ENCODE assay signal across 1 cellular context in genomic region chr2:172098287-172098649, GRCh38.
TF ChIP-seq lines count a peak whose summit lies in the region.

No MANE protein-coding gene starts in this region.

TF ChIP-seq in K562, 482 proteins besides CTCF, POLR2A, EP300 and RAD21 (continued from another document):
- TF ChIP-seq, protein P1, sequence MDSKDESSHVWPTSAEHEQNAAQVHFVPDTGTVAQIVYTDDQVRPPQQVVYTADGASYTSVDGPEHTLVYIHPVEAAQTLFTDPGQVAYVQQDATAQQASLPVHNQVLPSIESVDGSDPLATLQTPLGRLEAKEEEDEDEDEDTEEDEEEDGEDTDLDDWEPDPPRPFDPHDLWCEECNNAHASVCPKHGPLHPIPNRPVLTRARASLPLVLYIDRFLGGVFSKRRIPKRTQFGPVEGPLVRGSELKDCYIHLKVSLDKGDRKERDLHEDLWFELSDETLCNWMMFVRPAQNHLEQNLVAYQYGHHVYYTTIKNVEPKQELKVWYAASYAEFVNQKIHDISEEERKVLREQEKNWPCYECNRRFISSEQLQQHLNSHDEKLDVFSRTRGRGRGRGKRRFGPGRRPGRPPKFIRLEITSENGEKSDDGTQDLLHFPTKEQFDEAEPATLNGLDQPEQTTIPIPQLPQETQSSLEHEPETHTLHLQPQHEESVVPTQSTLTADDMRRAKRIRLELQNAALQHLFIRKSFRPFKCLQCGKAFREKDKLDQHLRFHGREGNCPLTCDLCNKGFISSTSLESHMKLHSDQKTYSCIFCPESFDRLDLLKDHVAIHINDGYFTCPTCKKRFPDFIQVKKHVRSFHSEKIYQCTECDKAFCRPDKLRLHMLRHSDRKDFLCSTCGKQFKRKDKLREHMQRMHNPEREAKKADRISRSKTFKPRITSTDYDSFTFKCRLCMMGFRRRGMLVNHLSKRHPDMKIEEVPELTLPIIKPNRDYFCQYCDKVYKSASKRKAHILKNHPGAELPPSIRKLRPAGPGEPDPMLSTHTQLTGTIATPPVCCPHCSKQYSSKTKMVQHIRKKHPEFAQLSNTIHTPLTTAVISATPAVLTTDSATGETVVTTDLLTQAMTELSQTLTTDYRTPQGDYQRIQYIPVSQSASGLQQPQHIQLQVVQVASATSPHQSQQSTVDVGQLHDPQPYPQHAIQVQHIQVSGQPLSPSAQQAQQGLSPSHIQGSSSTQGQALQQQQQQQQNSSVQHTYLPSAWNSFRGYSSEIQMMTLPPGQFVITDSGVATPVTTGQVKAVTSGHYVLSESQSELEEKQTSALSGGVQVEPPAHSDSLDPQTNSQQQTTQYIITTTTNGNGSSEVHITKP (IDR thresholded peaks at IDR 0.05; ENCODE audit: partially characterized antibody) = peak; percentile 24
- no peak for TF ChIP-seq ZNF76 (CRISPR knock-in tag; IDR thresholded peaks at IDR 0.05; ENCODE audit: borderline replicate concordance)
- no peak for TF ChIP-seq REST (CRISPR knock-in tag; IDR thresholded peaks at IDR 0.05; ENCODE audit: low read depth)
- TF ChIP-seq ESRRA (IDR thresholded peaks at IDR 0.05; ENCODE audit: borderline replicate concordance, low read depth) = 0 out of 2 replicates have a peak, but pooled peaks have one; percentile 52
- TF ChIP-seq ZNF507 (tag; conservative IDR thresholded peaks at IDR 0.05) = no peak
- TF ChIP-seq GTF2B (IDR thresholded peaks at IDR 0.05; ENCODE audit: extremely low read depth, insufficient read length) = no peak
- TF ChIP-seq COPS2 (conservative IDR thresholded peaks at IDR 0.05) = no peak
- TF ChIP-seq, protein P2, sequence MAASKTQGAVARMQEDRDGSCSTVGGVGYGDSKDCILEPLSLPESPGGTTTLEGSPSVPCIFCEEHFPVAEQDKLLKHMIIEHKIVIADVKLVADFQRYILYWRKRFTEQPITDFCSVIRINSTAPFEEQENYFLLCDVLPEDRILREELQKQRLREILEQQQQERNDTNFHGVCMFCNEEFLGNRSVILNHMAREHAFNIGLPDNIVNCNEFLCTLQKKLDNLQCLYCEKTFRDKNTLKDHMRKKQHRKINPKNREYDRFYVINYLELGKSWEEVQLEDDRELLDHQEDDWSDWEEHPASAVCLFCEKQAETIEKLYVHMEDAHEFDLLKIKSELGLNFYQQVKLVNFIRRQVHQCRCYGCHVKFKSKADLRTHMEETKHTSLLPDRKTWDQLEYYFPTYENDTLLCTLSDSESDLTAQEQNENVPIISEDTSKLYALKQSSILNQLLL (CRISPR knock-in tag; IDR thresholded peaks at IDR 0.05; ENCODE audit: borderline replicate concordance) = no peak
- 0 out of 4 replicates have a peak, but pooled peaks of 1 of the 2 experiments have one; percentile 60 for TF ChIP-seq FOXA3 (CRISPR knock-in tag; conservative IDR thresholded peaks at IDR 0.05 in 1 of 2, IDR thresholded peaks at IDR 0.05 in 1 of 2)
- TF ChIP-seq ZNF740 (CRISPR knock-in tag; IDR thresholded peaks at IDR 0.05) = peak; percentile 81; the same call in 1 of the 2 replicates
- peak in 1 of 2 experiments; percentile 39; a peak in 1 of 4 replicates for TF ChIP-seq ZNF740 (tag; IDR thresholded peaks at IDR 0.05)
- TF ChIP-seq JUND (IDR thresholded peaks at IDR 0.05; ENCODE audit: borderline replicate concordance, low read depth, low read length) = no peak
- TF ChIP-seq JUND (tag; IDR thresholded peaks at IDR 0.05; ENCODE audit: borderline replicate concordance, low read depth, low read length) = no peak
- no peak for TF ChIP-seq FOXP1 (CRISPR knock-in tag; IDR thresholded peaks at IDR 0.05)
- TF ChIP-seq KDM1A (IDR thresholded peaks at IDR 0.05) = 0 out of 4 replicates have a peak, but pooled peaks of 1 of the 2 experiments have one; percentile 4
- no peak for TF ChIP-seq CBX3 (IDR thresholded peaks at IDR 0.05; ENCODE audit: borderline replicate concordance in 1 of 2, low read length in 2 of 2)
- TF ChIP-seq CBX1 (IDR thresholded peaks at IDR 0.05; ENCODE audit: low read depth) = peak; percentile 12; the same call in 1 of the 2 replicates
- no peak for TF ChIP-seq SMAD1 (IDR thresholded peaks at IDR 0.05; ENCODE audit: low read depth, low read length, partially characterized antibody)
- no peak for TF ChIP-seq HSF4 (CRISPR knock-in tag; IDR thresholded peaks at IDR 0.05; ENCODE audit: borderline replicate concordance)
- no peak for TF ChIP-seq TRIM28 (IDR thresholded peaks at IDR 0.05)
- TF ChIP-seq ARID4B (CRISPR knock-in tag; IDR thresholded peaks at IDR 0.05) = 0 out of 2 replicates have a peak, but pooled peaks have one; percentile 8
- no peak for TF ChIP-seq XRCC4 (IDR thresholded peaks at IDR 0.05; ENCODE audit: extremely low read depth, insufficient read depth, insufficient read length)
- TF ChIP-seq RHOXF2B (CRISPR knock-in tag; conservative IDR thresholded peaks at IDR 0.05) = no peak
- TF ChIP-seq NR4A1 (CRISPR knock-in tag; IDR thresholded peaks at IDR 0.05) = no peak
- TF ChIP-seq NR4A1 (tag; IDR thresholded peaks at IDR 0.05) = no peak
- TF ChIP-seq ZFP36 (IDR thresholded peaks at IDR 0.05; ENCODE audit: low read depth, low read length, partially characterized antibody) = peak; percentile 32
- no peak for TF ChIP-seq NFIX (CRISPR knock-in tag; IDR thresholded peaks at IDR 0.05; ENCODE audit: low read depth)
- TF ChIP-seq THAP7 (CRISPR knock-in tag; IDR thresholded peaks at IDR 0.05) = no peak
- TF ChIP-seq, protein P3, sequence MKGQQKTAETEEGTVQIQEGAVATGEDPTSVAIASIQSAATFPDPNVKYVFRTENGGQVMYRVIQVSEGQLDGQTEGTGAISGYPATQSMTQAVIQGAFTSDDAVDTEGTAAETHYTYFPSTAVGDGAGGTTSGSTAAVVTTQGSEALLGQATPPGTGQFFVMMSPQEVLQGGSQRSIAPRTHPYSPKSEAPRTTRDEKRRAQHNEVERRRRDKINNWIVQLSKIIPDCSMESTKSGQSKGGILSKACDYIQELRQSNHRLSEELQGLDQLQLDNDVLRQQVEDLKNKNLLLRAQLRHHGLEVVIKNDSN (CRISPR knock-in tag; IDR thresholded peaks at IDR 0.05) = 0 out of 2 replicates have a peak, but pooled peaks have one; percentile 31
- TF ChIP-seq NR2C1 (IDR thresholded peaks at IDR 0.05) = 0 out of 2 replicates have a peak, but pooled peaks have one; percentile 1
- no peak for TF ChIP-seq NR2C1 (tag; IDR thresholded peaks at IDR 0.05)
